Comparison of ENCODE assay signal across 19 cellular contexts in the genomic region with DNA sequence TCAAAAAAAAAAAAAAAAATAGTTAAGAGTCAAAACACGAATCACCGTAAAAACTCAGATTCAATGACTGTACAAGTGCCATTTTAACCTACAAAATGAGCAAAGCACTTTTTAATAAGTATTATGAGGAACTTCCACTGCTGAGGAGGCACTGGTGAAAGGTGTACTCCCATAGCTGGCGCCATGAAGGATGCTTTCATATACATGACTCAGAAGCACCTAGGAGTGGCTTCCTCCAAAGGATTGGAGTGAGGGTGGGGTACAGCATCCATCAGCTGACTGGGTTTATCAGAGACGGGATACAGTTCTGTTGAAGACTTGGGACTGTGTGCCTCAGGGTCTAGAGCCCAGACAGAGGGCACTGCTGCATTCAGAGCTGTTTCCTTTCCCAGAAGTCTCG.
"Had no signal": no experiment of that assay in that cellular context is flagged by ENCODE, and none has a peak within 500 bp of the region (broad histone marks: within the 10 kb centered on the region; RNA-seq: fewer than 3 reads in every experiment).

No MANE protein-coding gene starts in this region.

- DNase-seq: activated B cell treated with CpG ODN at 0.5 μM for 24 hours; activated CD4-positive, alpha-beta T cell treated with anti-CD3 and anti-CD28 coated beads for 48 hours; activated CD8-positive, alpha-beta memory T cell treated with anti-CD3 and anti-CD28 coated beads, Interleukin-2, amount 50 U/mL, for 4 hours; activated CD8-positive, alpha-beta T cell treated with anti-CD3 and anti-CD28 coated beads for 36 hours; activated T-cell treated with anti-CD3 and anti-CD28 coated beads, Interleukin-2, amount 50 U/mL, for 48 hours; adrenal gland; cortex of kidney; effector CD8-positive, alpha-beta T cell; foreskin melanocyte; head of caudate nucleus; lower lobe of right lung; ovary; right lobe of liver; stimulated activated CD4-positive, alpha-beta T cell treated with anti-CD3 and anti-CD28 coated beads, Interleukin-2, amount 100 ng/mL, for 48 hours; T-helper 2 cell; thyroid gland had no signal

- H3K27me3 ChIP-seq: adrenal gland, ovary, right lobe of liver, thyroid gland, vagina had no signal

- H3K36me3 ChIP-seq: adrenal gland, lower lobe of right lung, ovary, right lobe of liver, thyroid gland, vagina had no signal

- H3K4me3 ChIP-seq: adrenal gland, lower lobe of right lung, ovary, right lobe of liver, thyroid gland, vagina had no signal

- FAIRE-seq: endothelial cell of umbilical vein had no signal

- H3K9me3 ChIP-seq: adrenal gland, lower lobe of right lung, ovary, right lobe of liver, thyroid gland, vagina had no signal

- H3K27ac ChIP-seq: adrenal gland, lower lobe of right lung, ovary, right lobe of liver, thyroid gland, vagina had no signal

- H3K4me1 ChIP-seq: adrenal gland, lower lobe of right lung, thyroid gland, vagina had no signal

- ATAC-seq: activated CD8-positive, alpha-beta T cell treated with anti-CD3 and anti-CD28 coated beads for 36 hours; lower lobe of right lung; right lobe of liver; stimulated activated memory B cell treated with anti-CD40 and anti-IgM and Interleukin-4, amounts not matched to agents 10 μg/mL and 1 μg/mL and 100 μg/mL, for 72 hours had no signal
